Comparison of ENCODE assay signal across 1 cellular context in genomic region chr15:52732551-52732950, GRCh38.
TF ChIP-seq lines count a peak whose summit lies in the region.

No MANE protein-coding gene starts in this region.

TF ChIP-seq in HepG2, 621 proteins besides CTCF, POLR2A, EP300 and RAD21:
- TF ChIP-seq ZNF33B (CRISPR knock-in tag; IDR thresholded peaks at IDR 0.05) = no peak
- TF ChIP-seq ZNF777 (CRISPR knock-in tag; IDR thresholded peaks at IDR 0.05) = no peak
- TF ChIP-seq ZNF619 (CRISPR knock-in tag; IDR thresholded peaks at IDR 0.05) = no peak
- peak; percentile 71; the same call in 1 of the 2 replicates for TF ChIP-seq TFAP4 (IDR thresholded peaks at IDR 0.05; ENCODE audit: borderline replicate concordance, low read depth)
- no peak for TF ChIP-seq SMC3 (IDR thresholded peaks at IDR 0.05; ENCODE audit: low read length)
- no peak for TF ChIP-seq POLR2AphosphoS5 (IDR thresholded peaks at IDR 0.05; ENCODE audit: low read depth, low read length)
- TF ChIP-seq ZNF414 (CRISPR knock-in tag; IDR thresholded peaks at IDR 0.05) = no peak
- TF ChIP-seq NAIF1 (CRISPR knock-in tag; IDR thresholded peaks at IDR 0.05; ENCODE audit: borderline replicate concordance) = no peak
TF ChIP-seq in HepG2: peak in this region for 1.
